18 cellular contexts compared by ENCODE assay signal in genomic region chr9:12794024-12794799, GRCh38. TPM values are rescaled to one million over a fixed set of nuclear protein-coding genes. Genes with fewer than 3 reads are reported as not detected.
DNase-seq lines count a peak whose midpoint lies in the region; ATAC-seq, FAIRE-seq and TF ChIP-seq lines count a peak whose summit lies in the region.
"Had no signal": no experiment of that assay in that cellular context is flagged by ENCODE, and none has a peak within 500 bp of the region (broad histone marks: within the 10 kb centered on the region; RNA-seq: fewer than 3 reads in every experiment).

No MANE protein-coding gene starts in this region.

- no peak for TF ChIP-seq EP300 in sigmoid colon (IDR thresholded peaks at IDR 0.05)

- H3K4me1 ChIP-seq in sigmoid colon: peaks cover 0 to 100% (median 75%) of the 10 kb centered on the region in 4 donors
- no peaks in the 10 kb centered on the region for H3K4me1 ChIP-seq in right atrium auricular region
- no peaks in the 10 kb centered on the region for H3K4me1 ChIP-seq in right cardiac atrium (ENCODE audit: control insufficient read depth, insufficient read depth, low read length)
- H3K4me1 ChIP-seq: uterus had no signal

- H3K36me3 ChIP-seq in bronchial epithelial cell (ENCODE audit: control insufficient read depth, insufficient read depth, low read length) (no peaks in the 10 kb centered on the region), sigmoid colon (no peaks in the 10 kb centered on the region), right atrium auricular region (no peaks in the 10 kb centered on the region)
- H3K36me3 ChIP-seq: adrenal gland, uterus had no signal

- peaks cover 10% of the 10 kb centered on the region for H3K9me3 Mint-ChIP-seq in glutamatergic neuron (ENCODE audit: unreplicated experiment)
- H3K9me3 Mint-ChIP-seq: CD14-positive monocyte had no signal

- peak overlapping the region; percentile 27 for H3K4me3 Mint-ChIP-seq in glutamatergic neuron (ENCODE audit: unreplicated experiment)
- H3K4me3 Mint-ChIP-seq: CD14-positive monocyte had no signal

- 72 to 73% methylated on average over 3 of the region's 3 CpGs for WGBS in sigmoid colon, 2 donors
- 50% methylated on average over 3 of the region's 3 CpGs for WGBS in right cardiac atrium

- POLR2A ChIA-PET in GM10248 (lab: Yijun Ruan, JAX): no interaction called here

- CTCF ChIA-PET in GM10248 (lab: Yijun Ruan, JAX): no interaction called here

- H3K27ac ChIP-seq in sigmoid colon: peak overlapping the region; percentile 7 to 93 (median 32)
- H3K27ac ChIP-seq in right atrium auricular region: no peak overlapping the region
- H3K27ac ChIP-seq in right cardiac atrium (ENCODE audit: low read length): no peak overlapping the region
- H3K27ac ChIP-seq: adrenal gland, uterus had no signal

- no peak overlapping the region for H3K4me3 ChIP-seq in bronchial epithelial cell (ENCODE audit: low read depth, low read length)
- no peak overlapping the region for H3K4me3 ChIP-seq in sigmoid colon
- no peak overlapping the region for H3K4me3 ChIP-seq in right atrium auricular region
- H3K4me3 ChIP-seq in right cardiac atrium (ENCODE audit: low read length): no peak overlapping the region
- H3K4me3 ChIP-seq: adrenal gland, uterus had no signal

- no peak for ATAC-seq in right cardiac atrium

- TF ChIP-seq CTCF in bronchial epithelial cell (IDR thresholded peaks at IDR 0.05; ENCODE audit: insufficient read depth, low read length, severe bottlenecking) (no peak), glutamatergic neuron (IDR thresholded peaks at IDR 0.05; ENCODE audit: partially characterized antibody, unreplicated experiment) (no peak), sigmoid colon (IDR thresholded peaks at IDR 0.05) (no peak), right atrium auricular region (IDR thresholded peaks at IDR 0.05) (no peak), GM10248 (IDR thresholded peaks at IDR 0.05; ENCODE audit: control extremely low read depth, extremely low read depth, low read depth, missing control alignments) (no peak)

- H3K27ac Mint-ChIP-seq in glutamatergic neuron (ENCODE audit: unreplicated experiment): peak overlapping the region; percentile 90
- H3K27ac Mint-ChIP-seq: CD14-positive monocyte had no signal

- H3K9me3 ChIP-seq in sigmoid colon: no peaks in the 10 kb centered on the region
- no peaks in the 10 kb centered on the region for H3K9me3 ChIP-seq in right atrium auricular region
- no peaks in the 10 kb centered on the region for H3K9me3 ChIP-seq in right cardiac atrium (ENCODE audit: control insufficient read depth, low read length)
- H3K9me3 ChIP-seq: adrenal gland, uterus had no signal

- peak; percentile 6 for FAIRE-seq in H54 (lab: Jason Lieb, UNC)
- no peak for FAIRE-seq in bronchial epithelial cell (lab: Jason Lieb, UNC)

- peaks cover 73% of the 10 kb centered on the region for H3K4me1 Mint-ChIP-seq in glutamatergic neuron (ENCODE audit: low read depth, unreplicated experiment)
- H3K4me1 Mint-ChIP-seq: CD14-positive monocyte had no signal

- no peaks in the 10 kb centered on the region for H3K27me3 ChIP-seq in bronchial epithelial cell (ENCODE audit: control insufficient read depth, insufficient read depth, low read length)
- no peaks in the 10 kb centered on the region for H3K27me3 ChIP-seq in sigmoid colon
- H3K27me3 ChIP-seq in right atrium auricular region: no peaks in the 10 kb centered on the region
- no peaks in the 10 kb centered on the region for H3K27me3 ChIP-seq in right cardiac atrium (ENCODE audit: control insufficient read depth, insufficient read depth)
- H3K27me3 ChIP-seq: adrenal gland, uterus had no signal

- TF ChIP-seq POLR2A in H54 (IDR thresholded peaks at IDR 0.05; ENCODE audit: low read depth, low read length) (no peak), sigmoid colon (IDR thresholded peaks at IDR 0.05) (no peak)

- intact Hi-C loops in sigmoid colon (cut with DNase I): no loop called here
- intact Hi-C loops in right cardiac atrium (cut with DNase I): no loop called here

- peaks cover 10% of the 10 kb centered on the region for H3K27me3 Mint-ChIP-seq in glutamatergic neuron (ENCODE audit: unreplicated experiment)

- H3K36me3 Mint-ChIP-seq in glutamatergic neuron (ENCODE audit: unreplicated experiment): peaks cover 5% of the 10 kb centered on the region
- H3K36me3 Mint-ChIP-seq: CD14-positive monocyte had no signal

- DNase-seq in H54 (ENCODE audit: insufficient read length, low spot score) (no peak), bronchial epithelial cell (ENCODE audit: low read depth) (peak; percentile 48), glutamatergic neuron (no peak), sigmoid colon (no peak), right atrium auricular region (ENCODE audit: low spot score) (no peak), right cardiac atrium (no peak), GM10248 (ENCODE audit: extremely low spot score) (no peak), DMS53 treated with DMSO at 0.1 percent for 48 hours (lab: John Stamatoyannopoulos, UW; ENCODE audit: unreplicated experiment) (no peak)
- DNase-seq: activated T-cell treated with anti-CD3 and anti-CD28 coated beads for 4 hours; adrenal gland; cortex of kidney; islet precursor cell; NCI-H226; retina; stimulated activated CD4-positive, alpha-beta T cell treated with anti-CD3 and anti-CD28 coated beads, Interleukin-4, amount 100 ng/mL, for 1 hour; T-helper 1 cell; uterus had no signal

RNA-seq across cellular contexts. Expression of gene LURAP1L, which starts 19.4 kb away (rescaled TPM):
- total RNA-seq in bronchial epithelial cell (43.7 and 56.5 TPM in 2 replicates), glutamatergic neuron (ENCODE audit: unreplicated experiment) (25.6 TPM), sigmoid colon (10 to 100 TPM; 17.8 to 29.3 (median 24.5) TPM), right atrium auricular region (1 to 10 TPM; 2.7 to 2.8 TPM), right cardiac atrium (1 to 10 TPM; 2.1 to 3.4 (median 2.5) TPM)
- polyA plus RNA-seq in sigmoid colon (10 to 100 TPM; 16.2 to 38.4 (median 20.3) TPM), right cardiac atrium (3.0 TPM)
- polyA plus RNA-seq: CD14-positive monocyte had no signal

Comparison
In these comparisons a context has a peak if more than half of its experiments do, and no peak if none do; other contexts are left out.
1. H3K27ac ChIP-seq: peak in sigmoid colon (4 of 4); none in right atrium auricular region (0 of 2) and right cardiac atrium (single experiment).